In the genomic region with DNA sequence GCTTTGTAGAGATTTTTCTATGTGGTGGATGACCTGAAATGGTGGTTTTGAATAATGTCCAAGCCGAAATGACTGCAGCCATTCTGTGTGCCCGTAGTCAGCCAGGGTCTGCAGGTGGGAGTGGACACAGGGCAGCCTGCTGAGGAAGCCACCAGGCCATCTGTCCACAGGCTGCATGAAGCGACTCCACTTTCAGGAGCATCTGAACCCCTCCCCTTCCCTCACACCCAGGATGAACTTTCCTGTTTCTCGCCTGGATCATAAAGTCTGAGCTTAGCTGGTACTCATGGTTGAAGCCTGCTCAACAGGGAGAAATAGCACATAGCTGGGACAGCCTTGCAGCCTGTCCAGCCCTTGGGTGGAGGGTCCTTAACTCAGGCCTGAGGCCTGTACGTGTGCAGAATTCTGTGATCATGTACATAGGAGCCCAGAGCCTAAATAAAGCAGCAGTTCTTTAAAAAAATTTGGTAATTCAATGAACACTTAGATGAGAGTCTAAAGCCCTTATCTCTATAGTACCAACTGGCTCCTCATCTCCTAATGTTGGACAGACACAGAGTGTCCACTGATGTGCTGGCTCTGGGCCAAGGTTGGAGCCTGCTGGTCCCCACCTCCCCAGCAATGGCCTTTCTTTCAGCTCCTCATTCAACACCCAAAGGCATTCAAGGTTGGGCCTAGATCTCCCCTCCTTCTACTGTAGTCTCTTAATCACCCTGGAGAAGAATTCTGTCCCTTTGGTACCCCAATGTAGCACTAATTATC, we compare ENCODE assay signal across 16 cellular contexts.
DNase-seq lines count a peak whose midpoint lies in the region; ATAC-seq and TF ChIP-seq lines count a peak whose summit lies in the region.
"Had no signal": no experiment of that assay in that cellular context is flagged by ENCODE, and none has a peak within 500 bp of the region (broad histone marks: within the 10 kb centered on the region; RNA-seq: fewer than 3 reads in every experiment).

No MANE protein-coding gene starts in this region.

- DNase-seq in right cardiac atrium (peak; percentile 54 to 87 (median 86)), Right ventricle myocardium inferior (ENCODE audit: missing footprints) (no peak), caudate nucleus (lab: John Stamatoyannopoulos, UW) (peak in 5 of 61 donors; percentile 33 to 46 (median 36)), neuronal stem cell (ENCODE audit: low spot score) (no peak), coronary artery (ENCODE audit: low spot score) (no peak), ecto neural progenitor cell (ENCODE audit: low spot score) (no peak), sigmoid colon (no peak)
- DNase-seq: activated B cell treated with CpG ODN at 0.5 μM for 24 hours; activated naive CD4-positive, alpha-beta T cell treated with anti-CD3 and anti-CD28 coated beads for 36 hours; hippocampal formation; left ventricle myocardium superior; NCI-H2107; spleen had no signal

- no peaks in the 10 kb centered on the region for H3K36me3 ChIP-seq in neuronal stem cell (replicated peaks in 1 of 2; ENCODE audit: control insufficient read depth in 2 of 2, insufficient read depth in 2 of 2, low read length in 2 of 2)
- no peaks in the 10 kb centered on the region for H3K36me3 ChIP-seq in sigmoid colon
- H3K36me3 ChIP-seq: neural progenitor cell, spleen, suprapubic skin had no signal

- H3K27ac ChIP-seq in right cardiac atrium (ENCODE audit: low read length): peak overlapping the region; percentile 82
- peak overlapping the region; percentile 96 for H3K27ac ChIP-seq in caudate nucleus (ENCODE audit: low read depth, low read length)
- H3K27ac ChIP-seq in neuronal stem cell (replicated peaks; ENCODE audit: low read length): no peak overlapping the region
- no peak overlapping the region for H3K27ac ChIP-seq in coronary artery
- H3K27ac ChIP-seq in sigmoid colon: peak overlapping the region in 2 of 4 donors; percentile 84 to 87
- H3K27ac ChIP-seq: neural progenitor cell had no signal

- no peak overlapping the region for H2AFZ ChIP-seq in neuronal stem cell (ENCODE audit: low read length)
- H2AFZ ChIP-seq: neural progenitor cell had no signal

- no peak overlapping the region for H3K9ac ChIP-seq in neuronal stem cell (ENCODE audit: low read depth, low read length, poor library complexity)
- H3K9ac ChIP-seq: neural progenitor cell had no signal

- TF ChIP-seq CTCF in coronary artery (IDR thresholded peaks at IDR 0.05) (no peak), sigmoid colon (IDR thresholded peaks at IDR 0.05) (no peak)

- intact Hi-C loops in right cardiac atrium (cut with DNase I): loop anchor here in 3 of 4 donors (5.0 to 10.0 kb wide), 4 partner anchors 61 to 159 kb away; a partner anchor contains a TSS
- intact Hi-C loops in Right ventricle myocardium inferior (cut with DNase I): loop anchor here (5.0 kb wide), 1 partner anchor 61 kb away; no protein-coding TSS in a partner anchor
- intact Hi-C loops in sigmoid colon (cut with DNase I): loop anchor here (5.0 kb wide), 1 partner anchor 41 kb away; no protein-coding TSS in a partner anchor

- no peak overlapping the region for H3K14ac ChIP-seq in neuronal stem cell (ENCODE audit: low read length)

- ATAC-seq in right cardiac atrium (peak; percentile 43 to 64), Right ventricle myocardium inferior (no peak), GM19328 (IDR thresholded peaks at IDR 0.05; ENCODE audit: unreplicated experiment) (no peak)

- H3K27me3 ChIP-seq in right cardiac atrium (ENCODE audit: control insufficient read depth, insufficient read depth) (no peaks in the 10 kb centered on the region), neuronal stem cell (ENCODE audit: control insufficient read depth in 3 of 3, insufficient read depth in 3 of 3, low read depth in 1 of 3, low read length in 3 of 3) (no peaks in the 10 kb centered on the region), sigmoid colon (no peaks in the 10 kb centered on the region)
- H3K27me3 ChIP-seq: neural progenitor cell, spleen, suprapubic skin had no signal

- H4K8ac ChIP-seq in neuronal stem cell (ENCODE audit: low read depth, low read length): no peak overlapping the region

- H3K4me3 ChIP-seq in right cardiac atrium (ENCODE audit: low read length): no peak overlapping the region
- H3K4me3 ChIP-seq in neuronal stem cell (ENCODE audit: low read length in 2 of 2): no peak overlapping the region
- H3K4me3 ChIP-seq in coronary artery: no peak overlapping the region
- H3K4me3 ChIP-seq in sigmoid colon: no peak overlapping the region
- H3K4me3 ChIP-seq: neural progenitor cell, spleen, suprapubic skin had no signal

- TF ChIP-seq POLR2A in sigmoid colon (IDR thresholded peaks at IDR 0.05): no peak

- H2BK5ac ChIP-seq in neuronal stem cell (ENCODE audit: low read length): no peak overlapping the region

- H3K4me2 ChIP-seq in neuronal stem cell (ENCODE audit: insufficient read depth, low read length, poor library complexity, severe bottlenecking): no peak overlapping the region
- H3K4me2 ChIP-seq: neural progenitor cell had no signal

- no peak overlapping the region for H2AK5ac ChIP-seq in neuronal stem cell (ENCODE audit: low read depth, low read length)

- H2BK12ac ChIP-seq in neuronal stem cell (ENCODE audit: low read length): no peak overlapping the region

- H3K9me3 ChIP-seq in right cardiac atrium (ENCODE audit: control insufficient read depth, low read length) (no peaks in the 10 kb centered on the region), neuronal stem cell (replicated peaks in 1 of 2; ENCODE audit: control insufficient read depth in 2 of 2, insufficient read depth in 1 of 2, low read depth in 1 of 2, low read length in 2 of 2) (no peaks in the 10 kb centered on the region), sigmoid colon (no peaks in the 10 kb centered on the region)
- H3K9me3 ChIP-seq: spleen, suprapubic skin had no signal

- no peak overlapping the region for H2BK120ac ChIP-seq in neuronal stem cell (ENCODE audit: low read depth, low read length)

- no peak overlapping the region for H3K4ac ChIP-seq in neuronal stem cell (ENCODE audit: low read length)

- no peak overlapping the region for H3K23ac ChIP-seq in neuronal stem cell (ENCODE audit: low read depth, low read length, poor library complexity)

- no peak for TF ChIP-seq EP300 in sigmoid colon (IDR thresholded peaks at IDR 0.05)

- no peak overlapping the region for H3K18ac ChIP-seq in neuronal stem cell (ENCODE audit: low read length)

- WGBS in right cardiac atrium: 68% methylated on average over 5 of the region's 5 CpGs
- WGBS in neuronal stem cell (ENCODE audit: extremely low coverage in 2 of 2, insufficient read length in 2 of 2, insufficient replicate concordance in 1 of 2), 2 donors: no CpG with 5 or more reads among the region's 5 CpGs
- 90% methylated on average over 5 of the region's 5 CpGs for WGBS in sigmoid colon, 2 donors

- H3K79me1 ChIP-seq in neuronal stem cell (ENCODE audit: low read depth, low read length): no peaks in the 10 kb centered on the region

- H3K4me1 ChIP-seq in right cardiac atrium (ENCODE audit: control insufficient read depth, insufficient read depth, low read length) (peaks cover 23% of the 10 kb centered on the region), neuronal stem cell (ENCODE audit: control insufficient read depth in 2 of 2, insufficient read depth in 1 of 2, low read depth in 1 of 2, low read length in 2 of 2) (peaks cover 16 to 19% of the 10 kb centered on the region in 2 donors), sigmoid colon (peaks cover 0 to 67% (median 46%) of the 10 kb centered on the region in 4 donors)

- H2BK15ac ChIP-seq in neuronal stem cell (ENCODE audit: low read length): peak overlapping the region; percentile 42

- no peak overlapping the region for H4K91ac ChIP-seq in neuronal stem cell (ENCODE audit: low read depth, low read length, poor library complexity)

Comparison
In these comparisons a context has a peak if more than half of its experiments do, and no peak if none do; other contexts are left out.
1. ATAC-seq: peak in right cardiac atrium (2 of 2); none in Right ventricle myocardium inferior (single experiment) and GM19328 (single experiment).
2. DNase-seq: peak in right cardiac atrium (3 of 3); none in Right ventricle myocardium inferior (single experiment), neuronal stem cell (single experiment), coronary artery (single experiment), ecto neural progenitor cell (single experiment) and sigmoid colon (single experiment).
3. H3K27ac ChIP-seq: peak in right cardiac atrium (single experiment) and caudate nucleus (single experiment); none in neuronal stem cell (single experiment) and coronary artery (0 of 2).